ENCODE assay signal across 32 cellular contexts in genomic region chr14:39035336-39035735, GRCh38.
"Had no signal": no experiment of that assay in that cellular context is flagged by ENCODE, and none has a peak within 500 bp of the region (broad histone marks: within the 10 kb centered on the region; RNA-seq: fewer than 3 reads in every experiment).

No MANE protein-coding gene starts in this region.

- H3K4me2 ChIP-seq: hepatocyte had no signal

- ATAC-seq: activated CD4-positive, CD25-positive, alpha-beta regulatory T cell treated with anti-CD3 and anti-CD28 coated beads, Interleukin-2, amount 50 U/mL, for 24 hours; activated CD8-positive, alpha-beta T cell treated with anti-CD3 and anti-CD28 coated beads for 36 hours; activated naive CD4-positive, alpha-beta T cell treated with anti-CD3 and anti-CD28 coated beads, Interleukin-2, amount 50 U/mL, for 72 hours; activated T-cell treated with anti-CD3 and anti-CD28 coated beads, Interleukin-2, amount 50 U/mL, for 4 hours; activated T-helper 17 cell treated with anti-CD3 and anti-CD28 coated beads, Interleukin-2, amount 50 U/mL, for 72 hours; gastroesophageal sphincter; heart right ventricle; T-cell had no signal

- H3K4me1 Mint-ChIP-seq: activated T-helper 17 cell treated with anti-CD3 and anti-CD28 coated beads, Interleukin-2, amount 50 U/mL, for 72 hours; brain; endodermal cell had no signal

- H3K9me3 Mint-ChIP-seq: activated B cell treated with CpG ODN at 0.5 μM for 24 hours; activated CD8-positive, alpha-beta T cell treated with anti-CD3 and anti-CD28 coated beads for 36 hours; activated naive CD4-positive, alpha-beta T cell treated with anti-CD3 and anti-CD28 coated beads, Interleukin-2, amount 10 ng/mL, durations not matched to agents 7 days and 5 days; activated naive CD4-positive, alpha-beta T cell treated with anti-CD3 and anti-CD28 coated beads, Interleukin-2, amount 50 U/mL, for 72 hours; activated naive CD8-positive, alpha-beta T cell treated with anti-CD3 and anti-CD28 coated beads, Interleukin-2, amount 10 ng/mL, durations not matched to agents 7 days and 5 days; activated T-cell treated with anti-CD3 and anti-CD28 coated beads, Interleukin-2, amount 50 U/mL, for 4 hours; activated T-helper 17 cell treated with anti-CD3 and anti-CD28 coated beads, Interleukin-2, amount 50 U/mL, for 72 hours; brain; endodermal cell; T-cell; T-helper 1 cell treated with Interleukin-12 subunit alpha and Interleukin-12 subunit beta and Interleukin-4 antibody, amounts not matched to agents 30 μg/mL and 1 μg/mL, for 36 hours had no signal

- DNase-seq: activated B cell treated with CpG ODN at 0.5 μM for 24 hours; activated CD4-positive, alpha-beta T cell treated with anti-CD3 and anti-CD28 coated beads for 48 hours; activated CD4-positive, alpha-beta T cell treated with anti-CD3 and anti-CD28 coated beads, Interleukin-2, amount 50 U/mL, for 1 hour; activated CD4-positive, alpha-beta T cell treated with anti-CD3 and anti-CD28 coated beads, Interleukin-2, amount 50 U/mL, for 48 hours; activated CD8-positive, alpha-beta memory T cell treated with anti-CD3 and anti-CD28 coated beads for 24 hours; activated CD8-positive, alpha-beta T cell treated with anti-CD3 and anti-CD28 coated beads for 36 hours; activated effector memory CD4-positive, alpha-beta T cell treated with Interleukin-2 at 50 U/mL for 16 hours; activated gamma-delta T cell treated with Interleukin-2 at 50 U/mL for 16 hours; activated naive CD4-positive, alpha-beta T cell treated with anti-CD3 and anti-CD28 coated beads, Interleukin-2, amount 10 ng/mL, durations not matched to agents 7 days and 5 days; activated naive CD8-positive, alpha-beta T cell treated with anti-CD3 and anti-CD28 coated beads, Interleukin-2, amount 10 ng/mL, durations not matched to agents 7 days and 5 days; activated T-cell treated with anti-CD3 and anti-CD28 coated beads, Interleukin-2, amount 50 U/mL, for 4 hours; cerebellar nuclear complex; colonic mucosa; effector memory CD4-positive, alpha-beta T cell; endodermal cell; esophagus squamous epithelium; foreskin melanocyte; heart right ventricle; T-cell; T-helper 9 cell; WERI-Rb-1 had no signal

- H3K27ac Mint-ChIP-seq: activated B cell treated with CpG ODN at 0.5 μM for 24 hours; activated CD8-positive, alpha-beta T cell treated with anti-CD3 and anti-CD28 coated beads for 36 hours; activated naive CD4-positive, alpha-beta T cell treated with anti-CD3 and anti-CD28 coated beads, Interleukin-2, amount 10 ng/mL, durations not matched to agents 7 days and 5 days; activated naive CD4-positive, alpha-beta T cell treated with anti-CD3 and anti-CD28 coated beads, Interleukin-2, amount 50 U/mL, for 72 hours; activated naive CD8-positive, alpha-beta T cell treated with anti-CD3 and anti-CD28 coated beads, Interleukin-2, amount 10 ng/mL, durations not matched to agents 7 days and 5 days; activated T-helper 17 cell treated with anti-CD3 and anti-CD28 coated beads, Interleukin-2, amount 50 U/mL, for 72 hours; endodermal cell; T-cell; T-helper 1 cell treated with Interleukin-12 subunit alpha and Interleukin-12 subunit beta and Interleukin-4 antibody, amounts not matched to agents 30 μg/mL and 1 μg/mL, for 36 hours had no signal

- H3K27me3 ChIP-seq: ascending aorta, breast epithelium, colonic mucosa, dorsolateral prefrontal cortex, esophagus squamous epithelium, gastroesophageal sphincter, heart right ventricle, hepatocyte had no signal

- H2AFZ ChIP-seq: hepatocyte had no signal

- H3K27ac ChIP-seq: ascending aorta, breast epithelium, colonic mucosa, dorsolateral prefrontal cortex, epithelial cell of prostate, esophagus squamous epithelium, gastroesophageal sphincter, heart right ventricle, hepatocyte, WERI-Rb-1 had no signal

- H3K4me3 ChIP-seq: ascending aorta, breast epithelium, colonic mucosa, dorsolateral prefrontal cortex, esophagus squamous epithelium, gastroesophageal sphincter, heart right ventricle, hepatocyte had no signal

- H3K4me1 ChIP-seq: ascending aorta, breast epithelium, colonic mucosa, esophagus squamous epithelium, gastroesophageal sphincter, heart right ventricle had no signal

- H3K4me3 Mint-ChIP-seq: activated B cell treated with CpG ODN at 0.5 μM for 24 hours; activated CD8-positive, alpha-beta T cell treated with anti-CD3 and anti-CD28 coated beads for 36 hours; activated naive CD4-positive, alpha-beta T cell treated with anti-CD3 and anti-CD28 coated beads, Interleukin-2, amount 10 ng/mL, durations not matched to agents 7 days and 5 days; activated naive CD8-positive, alpha-beta T cell treated with anti-CD3 and anti-CD28 coated beads, Interleukin-2, amount 10 ng/mL, durations not matched to agents 7 days and 5 days; activated T-cell treated with anti-CD3 and anti-CD28 coated beads, Interleukin-2, amount 50 U/mL, for 4 hours; activated T-helper 17 cell treated with anti-CD3 and anti-CD28 coated beads, Interleukin-2, amount 50 U/mL, for 72 hours; brain; endodermal cell; T-cell; T-helper 1 cell treated with Interleukin-12 subunit alpha and Interleukin-12 subunit beta and Interleukin-4 antibody, amounts not matched to agents 30 μg/mL and 1 μg/mL, for 36 hours had no signal

- H3K9me3 ChIP-seq: ascending aorta, breast epithelium, colonic mucosa, esophagus squamous epithelium, gastroesophageal sphincter, heart right ventricle had no signal

- H3K27me3 Mint-ChIP-seq: activated B cell treated with CpG ODN at 0.5 μM for 24 hours; activated CD8-positive, alpha-beta T cell treated with anti-CD3 and anti-CD28 coated beads for 36 hours; activated naive CD4-positive, alpha-beta T cell treated with anti-CD3 and anti-CD28 coated beads, Interleukin-2, amount 10 ng/mL, durations not matched to agents 7 days and 5 days; activated naive CD8-positive, alpha-beta T cell treated with anti-CD3 and anti-CD28 coated beads, Interleukin-2, amount 10 ng/mL, durations not matched to agents 7 days and 5 days; activated T-helper 17 cell treated with anti-CD3 and anti-CD28 coated beads, Interleukin-2, amount 50 U/mL, for 72 hours; brain; T-cell had no signal

- H3K79me2 ChIP-seq: hepatocyte had no signal
